ENCODE assay signal across 22 cellular contexts in the genomic region with DNA sequence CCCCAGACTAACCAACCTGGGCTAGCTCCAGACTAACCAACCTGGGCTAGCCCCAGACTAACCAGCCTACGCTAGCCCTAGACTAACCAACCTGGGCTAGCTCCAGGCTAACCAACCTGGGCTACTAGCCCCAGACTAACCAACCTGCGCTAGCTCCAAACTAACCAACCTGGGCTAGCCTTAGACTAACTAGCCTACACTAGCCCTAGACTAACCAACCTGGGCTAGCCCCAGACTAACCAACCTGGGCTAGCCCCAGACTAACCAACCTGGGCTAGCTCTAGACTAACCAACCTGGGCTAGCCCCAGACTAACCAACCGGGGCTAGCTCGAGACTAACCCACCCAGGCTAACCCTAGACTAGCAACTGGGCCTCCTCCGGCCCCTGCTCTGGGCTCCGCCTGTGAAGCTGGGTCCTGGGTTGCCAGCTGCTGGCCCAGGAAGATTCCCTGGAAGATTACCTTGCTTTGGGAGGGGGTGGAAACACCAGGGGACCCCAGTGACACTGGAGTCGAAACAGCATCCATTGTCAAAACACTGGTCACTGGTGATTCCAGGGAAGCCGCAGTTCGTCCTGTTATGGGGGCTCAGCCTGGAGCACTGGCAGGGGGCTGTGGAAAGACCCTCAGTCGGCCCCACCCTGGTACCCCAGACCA. TPM values are rescaled to one million over a fixed set of nuclear protein-coding genes. Genes with fewer than 3 reads are reported as not detected.
DNase-seq lines count a peak whose midpoint lies in the region; TF ChIP-seq lines count a peak whose summit lies in the region.
"Had no signal": no experiment of that assay in that cellular context is flagged by ENCODE, and none has a peak within 500 bp of the region (broad histone marks: within the 10 kb centered on the region; RNA-seq: fewer than 3 reads in every experiment).

No MANE protein-coding gene starts in this region.

- 72 to 81% methylated on average over 6 to 8 of the region's 10 CpGs for WGBS in thyroid gland, 2 donors

- peaks cover 7% of the 10 kb centered on the region for H3K27me3 Mint-ChIP-seq in osteocyte (ENCODE audit: unreplicated experiment)

- H3K27me3 ChIP-seq in thyroid gland (no peaks in the 10 kb centered on the region), Karpas-422 (ENCODE audit: low read length) (no peaks in the 10 kb centered on the region), SJCRH30 (no peaks in the 10 kb centered on the region)
- H3K27me3 ChIP-seq: Peyer's patch had no signal

- no peaks in the 10 kb centered on the region for H3K9me2 ChIP-seq in Karpas-422 (replicated peaks; ENCODE audit: insufficient read depth, low read length)

- H3K4me1 ChIP-seq in thyroid gland (peaks cover 37 to 42% of the 10 kb centered on the region in 2 donors), Karpas-422 (ENCODE audit: low read length) (no peaks in the 10 kb centered on the region), SJCRH30 (no peaks in the 10 kb centered on the region)
- H3K4me1 ChIP-seq: Peyer's patch had no signal

- intact Hi-C loops in thyroid gland (cut with DNase I): no loop called here

- no peaks in the 10 kb centered on the region for H3K9me3 ChIP-seq in thyroid gland
- H3K9me3 ChIP-seq in Karpas-422 (ENCODE audit: low read length): peaks cover under 1% of the 10 kb centered on the region; the same call in 1 of the 2 replicates
- H3K9me3 ChIP-seq in SJCRH30 (replicated peaks): no peaks in the 10 kb centered on the region
- H3K9me3 ChIP-seq: Peyer's patch had no signal

- no peak overlapping the region for H3K4me3 ChIP-seq in coronary artery
- H3K4me3 ChIP-seq in thyroid gland (replicated peaks in 1 of 3): no peak overlapping the region
- H3K4me3 ChIP-seq in Karpas-422 (ENCODE audit: low read length): no peak overlapping the region
- no peak overlapping the region for H3K4me3 ChIP-seq in SJCRH30
- H3K4me3 ChIP-seq: Peyer's patch had no signal

- H3K9me3 Mint-ChIP-seq in osteocyte (ENCODE audit: unreplicated experiment): peaks cover 3% of the 10 kb centered on the region
- H3K9me3 Mint-ChIP-seq: H9 had no signal

- H3K36me3 Mint-ChIP-seq in osteocyte (ENCODE audit: unreplicated experiment): no peaks in the 10 kb centered on the region

- no peak overlapping the region for H3K4me3 Mint-ChIP-seq in osteocyte (ENCODE audit: unreplicated experiment)
- H3K4me3 Mint-ChIP-seq: B cell, H9, HFFc6 had no signal

- no peaks in the 10 kb centered on the region for H3K4me1 Mint-ChIP-seq in osteocyte (ENCODE audit: unreplicated experiment)
- H3K4me1 Mint-ChIP-seq: B cell had no signal

- H3K27ac Mint-ChIP-seq in osteocyte (ENCODE audit: unreplicated experiment): no peak overlapping the region
- H3K27ac Mint-ChIP-seq: B cell, H9, HFFc6 had no signal

- DNase-seq in activated effector memory CD4-positive, alpha-beta T cell treated with anti-CD3 and anti-CD28 coated beads, Interleukin-2, amount 50 U/mL, for 16 hours: peak; percentile 50
- no peak for DNase-seq in activated effector memory CD4-positive, alpha-beta T cell treated with Interleukin-2 at 50 U/mL for 16 hours
- DNase-seq in coronary artery (ENCODE audit: low spot score) (peak; percentile 66), osteocyte (ENCODE audit: extremely low spot score, unreplicated experiment) (peak; percentile 73), thyroid gland (no peak), Karpas-422 (no peak), SJCRH30 (no peak), T-helper 9 cell (no peak)
- DNase-seq: EL, GF-D8, H9, HFFc6, KG1, NCI-H1092 treated with DMSO at 0.1 percent for 48 hours, NCI-H146, NCI-H2029, NCI-H226, NCI-H82 had no signal

- H4K20me1 ChIP-seq in Karpas-422 (ENCODE audit: insufficient read depth, low read depth, low read length): no peaks in the 10 kb centered on the region

- H3K9ac ChIP-seq in Karpas-422 (ENCODE audit: low read length): no peak overlapping the region

- TF ChIP-seq CTCF in coronary artery (IDR thresholded peaks at IDR 0.05): no peak
- no peak for TF ChIP-seq CTCF in osteocyte (IDR thresholded peaks at IDR 0.05)
- no peak for TF ChIP-seq CTCF in thyroid gland (IDR thresholded peaks at IDR 0.05)

- no peak for TF ChIP-seq POLR2A in thyroid gland (IDR thresholded peaks at IDR 0.05)

- no peak overlapping the region for H3K27ac ChIP-seq in coronary artery
- peak overlapping the region; percentile 14 to 77 (median 68) for H3K27ac ChIP-seq in thyroid gland
- H3K27ac ChIP-seq in Karpas-422 (ENCODE audit: low read length): no peak overlapping the region
- no peak overlapping the region for H3K27ac ChIP-seq in SJCRH30
- H3K27ac ChIP-seq: HL-60, Peyer's patch had no signal

- no peaks in the 10 kb centered on the region for H3K79me2 ChIP-seq in Karpas-422 (ENCODE audit: low read length)

- H3K36me3 ChIP-seq in thyroid gland (no peaks in the 10 kb centered on the region), Karpas-422 (ENCODE audit: insufficient read depth, low read length) (no peaks in the 10 kb centered on the region), SJCRH30 (no peaks in the 10 kb centered on the region)
- H3K36me3 ChIP-seq: Peyer's patch had no signal

- H3K4me2 ChIP-seq in Karpas-422 (ENCODE audit: low read depth, low read length, poor library complexity, severe bottlenecking): no peak overlapping the region

- H2AFZ ChIP-seq in Karpas-422 (ENCODE audit: low read length): no peak overlapping the region

RNA-seq across cellular contexts. Expression of a gene that starts 1.2 kb away (rescaled TPM):
- not detected in 2 replicates for total RNA-seq in osteocyte
- 10 to 100 TPM in 1 of 4 donors, 1 to 10 TPM in 1, not detected in 2; 2.5 to 14.3 TPM for total RNA-seq in thyroid gland
- not detected in 2 replicates for total RNA-seq in Karpas-422 (2014; rRNA removed; shearing (Covaris generic); ENCODE audit: low replicate concordance)
- total RNA-seq in SJCRH30 (2014; rRNA removed; shearing (Covaris generic)): not detected in 2 replicates
- total RNA-seq: B cell, H9, HFFc6 had no signal

RNA-seq across cellular contexts. Expression of a gene that starts 16.8 kb away (rescaled TPM):
- not detected in 2 replicates for total RNA-seq in osteocyte
- total RNA-seq in thyroid gland: not detected
- not detected in 2 replicates for total RNA-seq in Karpas-422 (2014; rRNA removed; shearing (Covaris generic); ENCODE audit: low replicate concordance)
- total RNA-seq in SJCRH30 (2014; rRNA removed; shearing (Covaris generic)): not detected in 2 replicates
- total RNA-seq: B cell, H9, HFFc6 had no signal

RNA-seq across cellular contexts. Expression of a gene that starts 34.3 kb away (rescaled TPM):
- 46.1 and 50.3 TPM in 2 replicates for total RNA-seq in osteocyte
- 1,000 to 10,000 TPM in 2 of 4 donors, 100 to 1,000 TPM in 2; 246 to 4,817 (median 914) TPM for total RNA-seq in thyroid gland
- total RNA-seq in Karpas-422 (2014; rRNA removed; shearing (Covaris generic); ENCODE audit: low replicate concordance): not detected in 2 replicates
- total RNA-seq in SJCRH30 (2014; rRNA removed; shearing (Covaris generic)): 48.5 and 52.7 TPM in 2 replicates
- total RNA-seq: B cell, HFFc6 had no signal

RNA-seq across cellular contexts. Expression of a gene that starts 46.3 kb away (rescaled TPM):
- total RNA-seq in osteocyte: not detected in 2 replicates
- total RNA-seq in thyroid gland: 10 to 100 TPM in 1 of 4 donors, 1 to 10 TPM in 3; 5.0 to 12.6 (median 6.2) TPM
- total RNA-seq in Karpas-422 (2014; rRNA removed; shearing (Covaris generic); ENCODE audit: low replicate concordance): not detected in 2 replicates
- total RNA-seq in SJCRH30 (2014; rRNA removed; shearing (Covaris generic)): not detected in 2 replicates
- total RNA-seq: HFFc6 had no signal

RNA-seq across cellular contexts. Expression of a gene that starts 54.2 kb away (rescaled TPM):
- total RNA-seq in osteocyte (not detected in 2 replicates), thyroid gland (1 to 10 TPM in 1 of 4 donors, under 1 TPM in 2, not detected in 1; 0.54 to 1.3 (median 0.81) TPM)
- total RNA-seq in Karpas-422 (2014; rRNA removed; shearing (Covaris generic); ENCODE audit: low replicate concordance): not detected in 2 replicates
- total RNA-seq in SJCRH30 (2014; rRNA removed; shearing (Covaris generic)): not detected in 2 replicates
- total RNA-seq: H9, HFFc6, HT-29 had no signal

Comparison
In these comparisons a context has a peak if more than half of its experiments do, and no peak if none do; other contexts are left out.
1. DNase-seq: peak in activated effector memory CD4-positive, alpha-beta T cell treated with anti-CD3 and anti-CD28 coated beads, Interleukin-2, amount 50 U/mL, for 16 hours (single experiment), coronary artery (single experiment) and osteocyte (single experiment); none in activated effector memory CD4-positive, alpha-beta T cell treated with Interleukin-2 at 50 U/mL for 16 hours (single experiment), thyroid gland (0 of 2), Karpas-422 (single experiment), SJCRH30 (0 of 2) and T-helper 9 cell (single experiment).
2. H3K27ac ChIP-seq: peak in thyroid gland (3 of 3); none in coronary artery (0 of 2), Karpas-422 (single experiment) and SJCRH30 (single experiment).
3. RNA of a gene that starts 34.3 kb away (total RNA-seq): 246 to 4,817 TPM in thyroid gland, 48.5 to 52.7 TPM in SJCRH30 and 46.1 to 50.3 TPM in osteocyte; not detected in Karpas-422; every median in the first group is over 10 times any median in the second.